ENCODE assay signal across 18 cellular contexts in the genomic region with DNA sequence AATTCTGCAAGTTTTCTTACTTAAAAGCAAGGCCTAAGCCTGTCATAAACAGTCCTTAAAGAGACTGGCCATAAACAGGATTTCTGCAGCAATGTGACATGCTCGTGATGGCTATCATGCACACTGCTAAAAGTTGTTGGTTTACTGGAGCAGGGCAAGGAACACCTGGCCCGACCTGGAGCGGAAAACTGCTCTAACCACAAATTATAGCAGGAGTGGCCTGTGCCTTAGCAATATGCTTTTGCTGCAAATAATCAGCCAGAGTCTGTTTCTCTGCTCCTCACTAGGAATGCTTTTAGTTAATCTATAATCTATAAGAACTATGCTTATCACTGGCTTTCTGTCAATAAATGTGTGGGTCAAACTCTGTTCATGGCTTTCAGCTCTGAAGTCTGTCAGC.
DNase-seq lines count a peak whose midpoint lies in the region; ATAC-seq and TF ChIP-seq lines count a peak whose summit lies in the region.
"Had no signal": no experiment of that assay in that cellular context is flagged by ENCODE, and none has a peak within 500 bp of the region (broad histone marks: within the 10 kb centered on the region; RNA-seq: fewer than 3 reads in every experiment).

No MANE protein-coding gene starts in this region.

- peak; percentile 50 to 71 for DNase-seq in Caco-2
- DNase-seq in Jurkat, Clone E6-1 (ENCODE audit: low read depth, low spot score), result peak; percentile 37
- DNase-seq in epithelial cell of proximal tubule (ENCODE audit: low read depth), result peak; percentile 74
- DNase-seq in Right ventricle myocardium inferior (ENCODE audit: missing footprints), result no peak
- DNase-seq in activated CD4-positive, alpha-beta T cell treated with anti-CD3 and anti-CD28 coated beads, Interleukin-2, amount 10 ng/mL, durations not matched to agents 24 days and 14 days, result no peak
- DNase-seq in activated CD4-positive, alpha-beta T cell treated with anti-CD3 and anti-CD28 coated beads for 36 hours, result no peak
- DNase-seq: GF-D8, HFFc6, Karpas-422, NCI-H1417 treated with DMSO at 0.1 percent for 48 hours, NCI-H2029, NCI-H345, PC-9, Right ventricle myocardium superior, SK-N-SH had no signal

- H3K36me3 ChIP-seq in Caco-2 (ENCODE audit: control insufficient read depth, insufficient read depth, low read length), result no peaks in the 10 kb centered on the region

- H3K9me3 ChIP-seq in Caco-2, result no peaks in the 10 kb centered on the region
- H3K9me3 ChIP-seq: A549, SK-N-SH had no signal

- H3K9me3 Mint-ChIP-seq in Caco-2 (ENCODE audit: unreplicated experiment), result no peaks in the 10 kb centered on the region
- peaks cover 5% of the 10 kb centered on the region for H3K9me3 Mint-ChIP-seq in nephron
- peaks cover 4% of the 10 kb centered on the region for H3K9me3 Mint-ChIP-seq in activated CD4-positive, alpha-beta T cell treated with anti-CD3 and anti-CD28 coated beads, Interleukin-2, amount 10 ng/mL, durations not matched to agents 24 days and 14 days
- no peaks in the 10 kb centered on the region for H3K9me3 Mint-ChIP-seq in activated CD4-positive, alpha-beta T cell treated with anti-CD3 and anti-CD28 coated beads for 36 hours (ENCODE audit: low read depth)
- H3K9me3 Mint-ChIP-seq: HFFc6 had no signal

- TF ChIP-seq CTCF in Caco-2 (IDR thresholded peaks at IDR 0.05; ENCODE audit: insufficient read depth in 1 of 2, low read depth in 1 of 2, low read length in 1 of 2, severe bottlenecking in 1 of 2, unreplicated experiment in 1 of 2) (no peak), epithelial cell of proximal tubule (conservative IDR thresholded peaks at IDR 0.05; ENCODE audit: low read depth, low read length) (no peak), nephron (IDR thresholded peaks at IDR 0.05; ENCODE audit: unreplicated experiment in 3 of 3) (no peak)

- CTCF ChIA-PET in Caco-2 (lab: Charles Lee), result no interaction called here
- CTCF ChIA-PET in activated CD4-positive, alpha-beta T cell treated with anti-CD3 and anti-CD28 coated beads for 36 hours (lab: Charles Lee), result no interaction called here

- H3K27me3 ChIP-seq in Caco-2 (replicated peaks; ENCODE audit: control insufficient read depth, insufficient read depth, low read length), result no peaks in the 10 kb centered on the region

- H3K27me3 Mint-ChIP-seq in Caco-2 (ENCODE audit: insufficient read depth, unreplicated experiment) (no peaks in the 10 kb centered on the region), nephron (ENCODE audit: low read depth) (no peaks in the 10 kb centered on the region)
- peaks cover 16% of the 10 kb centered on the region for H3K27me3 Mint-ChIP-seq in activated CD4-positive, alpha-beta T cell treated with anti-CD3 and anti-CD28 coated beads, Interleukin-2, amount 10 ng/mL, durations not matched to agents 24 days and 14 days
- peaks cover 4% of the 10 kb centered on the region for H3K27me3 Mint-ChIP-seq in activated CD4-positive, alpha-beta T cell treated with anti-CD3 and anti-CD28 coated beads for 36 hours

- H3K36me3 Mint-ChIP-seq in Caco-2 (ENCODE audit: insufficient read depth, unreplicated experiment) (no peaks in the 10 kb centered on the region), nephron (ENCODE audit: low read depth) (no peaks in the 10 kb centered on the region)
- no peaks in the 10 kb centered on the region for H3K36me3 Mint-ChIP-seq in activated CD4-positive, alpha-beta T cell treated with anti-CD3 and anti-CD28 coated beads, Interleukin-2, amount 10 ng/mL, durations not matched to agents 24 days and 14 days (ENCODE audit: low read depth)
- no peaks in the 10 kb centered on the region for H3K36me3 Mint-ChIP-seq in activated CD4-positive, alpha-beta T cell treated with anti-CD3 and anti-CD28 coated beads for 36 hours (ENCODE audit: low read depth)
- H3K36me3 Mint-ChIP-seq: CD14-positive monocyte had no signal

- intact Hi-C loops in Caco-2 (cut with micrococcal nuclease; ENCODE audit: unreplicated experiment) (loop anchor here (1.0 kb wide), 1 partner anchor 34 kb away; no protein-coding TSS in a partner anchor), Right ventricle myocardium inferior (cut with DNase I) (no loop called here)
- intact Hi-C loops in activated CD4-positive, alpha-beta T cell treated with anti-CD3 and anti-CD28 coated beads, Interleukin-2, amount 10 ng/mL, durations not matched to agents 24 days and 14 days (cut with micrococcal nuclease), result no loop called here
- intact Hi-C loops in activated CD4-positive, alpha-beta T cell treated with anti-CD3 and anti-CD28 coated beads for 36 hours (cut with DNase I, micrococcal nuclease), result no loop called here

- ATAC-seq in Right ventricle myocardium inferior, result no peak
- no peak for ATAC-seq in activated CD4-positive, alpha-beta T cell treated with anti-CD3 and anti-CD28 coated beads for 36 hours
- ATAC-seq: A549 had no signal

- POLR2A ChIA-PET in Caco-2 (lab: Charles Lee), result no interaction called here
- POLR2A ChIA-PET in activated CD4-positive, alpha-beta T cell treated with anti-CD3 and anti-CD28 coated beads for 36 hours (lab: Charles Lee), result no interaction called here

- H3K4me1 Mint-ChIP-seq in Caco-2 (ENCODE audit: low read depth, unreplicated experiment) (peaks cover 9% of the 10 kb centered on the region), nephron (peaks cover 4% of the 10 kb centered on the region)
- no peaks in the 10 kb centered on the region for H3K4me1 Mint-ChIP-seq in activated CD4-positive, alpha-beta T cell treated with anti-CD3 and anti-CD28 coated beads, Interleukin-2, amount 10 ng/mL, durations not matched to agents 24 days and 14 days
- no peaks in the 10 kb centered on the region for H3K4me1 Mint-ChIP-seq in activated CD4-positive, alpha-beta T cell treated with anti-CD3 and anti-CD28 coated beads for 36 hours

- peak overlapping the region; percentile 34 for H3K27ac Mint-ChIP-seq in Caco-2 (ENCODE audit: unreplicated experiment)
- H3K27ac Mint-ChIP-seq in nephron, result peak overlapping the region; percentile 86 to 95 (median 87)
- H3K27ac Mint-ChIP-seq in activated CD4-positive, alpha-beta T cell treated with anti-CD3 and anti-CD28 coated beads, Interleukin-2, amount 10 ng/mL, durations not matched to agents 24 days and 14 days, result no peak overlapping the region
- no peak overlapping the region for H3K27ac Mint-ChIP-seq in activated CD4-positive, alpha-beta T cell treated with anti-CD3 and anti-CD28 coated beads for 36 hours
- H3K27ac Mint-ChIP-seq: CD14-positive monocyte, HFFc6 had no signal

- peak overlapping the region; percentile 38 for H3K4me3 Mint-ChIP-seq in Caco-2 (ENCODE audit: unreplicated experiment)
- H3K4me3 Mint-ChIP-seq in nephron, result no peak overlapping the region
- H3K4me3 Mint-ChIP-seq in activated CD4-positive, alpha-beta T cell treated with anti-CD3 and anti-CD28 coated beads, Interleukin-2, amount 10 ng/mL, durations not matched to agents 24 days and 14 days, result no peak overlapping the region
- no peak overlapping the region for H3K4me3 Mint-ChIP-seq in activated CD4-positive, alpha-beta T cell treated with anti-CD3 and anti-CD28 coated beads for 36 hours
- H3K4me3 Mint-ChIP-seq: CD14-positive monocyte, HFFc6 had no signal

- BruUV-seq in Caco-2 (replicated peaks; lab: Mats Ljungman, UMichigan), result no TSS peak

- H3K4me3 ChIP-seq in Caco-2 (ENCODE audit: low read depth, low read length), result no peak overlapping the region
- H3K4me3 ChIP-seq in Jurkat, Clone E6-1 (ENCODE audit: low read length), result no peak overlapping the region
- no peak overlapping the region for H3K4me3 ChIP-seq in epithelial cell of proximal tubule (ENCODE audit: low read depth, low read length)
- H3K4me3 ChIP-seq: A549, PC-9 had no signal

- peaks cover 23% of the 10 kb centered on the region for H3K4me1 ChIP-seq in Caco-2
- H3K4me1 ChIP-seq: A549 had no signal

Comparison
In these comparisons a context has a peak if more than half of its experiments do, and no peak if none do; other contexts are left out.
1. DNase-seq: peak in Caco-2 (2 of 2), Jurkat, Clone E6-1 (single experiment) and epithelial cell of proximal tubule (single experiment); none in Right ventricle myocardium inferior (single experiment), activated CD4-positive, alpha-beta T cell treated with anti-CD3 and anti-CD28 coated beads, Interleukin-2, amount 10 ng/mL, durations not matched to agents 24 days and 14 days (single experiment) and activated CD4-positive, alpha-beta T cell treated with anti-CD3 and anti-CD28 coated beads for 36 hours (single experiment).
2. H3K27ac Mint-ChIP-seq: peak in Caco-2 (single experiment) and nephron (3 of 3); none in activated CD4-positive, alpha-beta T cell treated with anti-CD3 and anti-CD28 coated beads, Interleukin-2, amount 10 ng/mL, durations not matched to agents 24 days and 14 days (single experiment) and activated CD4-positive, alpha-beta T cell treated with anti-CD3 and anti-CD28 coated beads for 36 hours (single experiment).